1 cellular context compared by ENCODE assay signal in genomic region chrX:153970398-153971123, GRCh38.
TF ChIP-seq lines count a peak whose summit lies in the region.

No MANE protein-coding gene starts in this region.

TF ChIP-seq in K562, 482 proteins besides CTCF, POLR2A, EP300 and RAD21 (continued from another document):
- TF ChIP-seq KDM1A (IDR thresholded peaks at IDR 0.05) (peak in 1 of 2 experiments; percentile 90; a peak in 2 of 4 replicates), BMI1 (IDR thresholded peaks at IDR 0.05; ENCODE audit: low read length) (no peak), TAF9B (IDR thresholded peaks at IDR 0.05; ENCODE audit: partially characterized antibody) (peak; percentile 5), ID3 (CRISPR knock-in tag; IDR thresholded peaks at IDR 0.05) (no peak), ID3 (tag; IDR thresholded peaks at IDR 0.05) (peak; percentile 64), CSDE1 (IDR thresholded peaks at IDR 0.05) (peak in 1 of 2 experiments; percentile 91; a peak in 1 of 4 replicates), SOX6 (IDR thresholded peaks at IDR 0.05) (0 out of 2 replicates have a peak, but pooled peaks have one; percentile 22), FOXM1 (IDR thresholded peaks at IDR 0.05; ENCODE audit: low read depth) (no peak), FOXM1 (CRISPR knock-in tag; IDR thresholded peaks at IDR 0.05; ENCODE audit: low read depth) (no peak), RNF2 (IDR thresholded peaks at IDR 0.05) (0 out of 2 replicates have a peak, but pooled peaks have one; percentile 31), ZNF398 (CRISPR knock-in tag; IDR thresholded peaks at IDR 0.05) (no peak), HCFC1 (IDR thresholded peaks at IDR 0.05; ENCODE audit: low read depth, low read length) (no peak; the same call in 1 of the 2 replicates), XRCC5 (IDR thresholded peaks at IDR 0.05; ENCODE audit: low read depth, low read length) (0 out of 2 replicates have a peak, but pooled peaks have one; percentile 16), THAP7 (CRISPR knock-in tag; IDR thresholded peaks at IDR 0.05) (no peak), MAZ (CRISPR knock-in tag; conservative IDR thresholded peaks at IDR 0.05 in 1 of 2, IDR thresholded peaks at IDR 0.05 in 1 of 2) (peak; percentile 7 to 39; a peak in 3 of 4 replicates), RB1 (IDR thresholded peaks at IDR 0.05; ENCODE audit: low read depth) (no peak), MYNN (IDR thresholded peaks at IDR 0.05) (no peak), MYNN (CRISPR knock-in tag; IDR thresholded peaks at IDR 0.05) (no peak), ZBTB9 (CRISPR knock-in tag; IDR thresholded peaks at IDR 0.05) (peak; percentile 92), BRF2 (IDR thresholded peaks at IDR 0.05; ENCODE audit: borderline replicate concordance, insufficient read depth, insufficient read length) (no peak), IRF1 (CRISPR knock-in tag; IDR thresholded peaks at IDR 0.05; ENCODE audit: borderline replicate concordance) (no peak), MAFF (IDR thresholded peaks at IDR 0.05; ENCODE audit: low read length) (no peak), RBM14 (IDR thresholded peaks at IDR 0.05; ENCODE audit: borderline replicate concordance, insufficient read depth, low read depth, low read length) (no peak), TCF7L2 (IDR thresholded peaks at IDR 0.05; ENCODE audit: low read depth, low read length) (peak; percentile 82), CBFA2T3 (IDR thresholded peaks at IDR 0.05) (no peak), STAT5A (IDR thresholded peaks at IDR 0.05; ENCODE audit: borderline replicate concordance, low read length) (no peak), NUFIP1 (IDR thresholded peaks at IDR 0.05; ENCODE audit: partially characterized antibody) (peak; percentile 80), ZNF217 (CRISPR knock-in tag; IDR thresholded peaks at IDR 0.05) (no peak), RBM22 (IDR thresholded peaks at IDR 0.05; ENCODE audit: low read depth, low read length, poor library complexity, severe bottlenecking) (peak; percentile 15), ZNF444 (CRISPR knock-in tag; IDR thresholded peaks at IDR 0.05) (no peak), ZKSCAN3 (CRISPR knock-in tag; IDR thresholded peaks at IDR 0.05) (no peak), NELFE (IDR thresholded peaks at IDR 0.05; ENCODE audit: insufficient read depth, insufficient read length) (no peak), VEZF1 (CRISPR knock-in tag; IDR thresholded peaks at IDR 0.05) (peak; percentile 72), ATF3 (IDR thresholded peaks at IDR 0.05) (no peak), ATF3 (CRISPR knock-in tag; conservative IDR thresholded peaks at IDR 0.05) (no peak), GATAD2A (IDR thresholded peaks at IDR 0.05) (no peak), HDAC1 (IDR thresholded peaks at IDR 0.05) (peak in 1 of 2 experiments; percentile 70; a peak in 2 of 4 replicates), NCOA2 (IDR thresholded peaks at IDR 0.05; ENCODE audit: partially characterized antibody in 2 of 2) (no peak), L3MBTL2 (IDR thresholded peaks at IDR 0.05) (peak; percentile 85), AFF1 (IDR thresholded peaks at IDR 0.05; ENCODE audit: low read depth in 1 of 2, partially characterized antibody in 2 of 2) (peak in 1 of 2 experiments; percentile 60), MCM2 (IDR thresholded peaks at IDR 0.05; ENCODE audit: low read depth) (no peak), EP400 (IDR thresholded peaks at IDR 0.05) (peak; percentile 65; the same call in 1 of the 2 replicates), MLX (CRISPR knock-in tag; conservative IDR thresholded peaks at IDR 0.05) (no peak), NR2C1 (IDR thresholded peaks at IDR 0.05) (peak; percentile 80; the same call in 1 of the 2 replicates), NR2C1 (tag; IDR thresholded peaks at IDR 0.05) (no peak), ZC3H4 (CRISPR knock-in tag; IDR thresholded peaks at IDR 0.05; ENCODE audit: borderline replicate concordance) (no peak), ZNF311 (CRISPR knock-in tag; IDR thresholded peaks at IDR 0.05) (no peak), PCBP2 (IDR thresholded peaks at IDR 0.05; ENCODE audit: low read depth, low read length, poor library complexity, severe bottlenecking) (no peak), SMAD4 (CRISPR knock-in tag; conservative IDR thresholded peaks at IDR 0.05) (0 out of 2 replicates have a peak, but pooled peaks have one; percentile 25), TAF15 (IDR thresholded peaks at IDR 0.05; ENCODE audit: low read depth, low read length) (no peak)
